ENCODE assay signal across 9 cellular contexts in genomic region chr16:2755158-2755557, GRCh38. TPM values are rescaled to one million over a fixed set of nuclear protein-coding genes. Genes with fewer than 3 reads are reported as not detected.
A peak's percentile ranks its signal among the peaks of the same experiment; 100 is the strongest.
DNase-seq lines count a peak whose midpoint lies in the region; ATAC-seq and TF ChIP-seq lines count a peak whose summit lies in the region.
"Had no signal": no experiment of that assay in that cellular context is flagged by ENCODE, and none has a peak within 500 bp of the region (broad histone marks: within the 10 kb centered on the region; RNA-seq: fewer than 3 reads in every experiment).

No MANE protein-coding gene starts in this region.

- peak overlapping the region; percentile 97 for H3K27ac ChIP-seq in CD4-positive, alpha-beta memory T cell (ENCODE audit: low read depth, low read length)
- H3K27ac ChIP-seq in MM.1S (ENCODE audit: low read length) = no peak overlapping the region
- H3K27ac ChIP-seq in neutrophil = peak overlapping the region; percentile 6

- H3K4me1 Mint-ChIP-seq in CD4-positive, alpha-beta memory T cell = peaks cover 43 to 81% (median 62%) of the 10 kb centered on the region in 4 donors
- H3K4me1 Mint-ChIP-seq in effector memory CD8-positive, alpha-beta T cell (ENCODE audit: low read depth in 2 of 2) = peaks cover 47 to 64% of the 10 kb centered on the region in 2 donors

- no peak for ATAC-seq in effector memory CD8-positive, alpha-beta T cell (replicated peaks)
- ATAC-seq in GM19452 (IDR thresholded peaks at IDR 0.05; ENCODE audit: unreplicated experiment) (no peak), HG03159 (IDR thresholded peaks at IDR 0.05; ENCODE audit: unreplicated experiment) (no peak), GM21723 (IDR thresholded peaks at IDR 0.05; ENCODE audit: unreplicated experiment) (no peak), sciatic nerve (no peak)

- no peak for TF ChIP-seq CTCF in MM.1S (IDR thresholded peaks at IDR 0.05; ENCODE audit: low read length)
- TF ChIP-seq CTCF in neutrophil (IDR thresholded peaks at IDR 0.05) = no peak

- peaks cover 0 to 4% (median 0%) of the 10 kb centered on the region in 8 donors for H3K9me3 Mint-ChIP-seq in CD4-positive, alpha-beta memory T cell
- peaks cover 0 to 2% of the 10 kb centered on the region in 2 donors for H3K9me3 Mint-ChIP-seq in effector memory CD8-positive, alpha-beta T cell

- no peaks in the 10 kb centered on the region for H3K9me2 ChIP-seq in MM.1S (replicated peaks; ENCODE audit: insufficient read depth, low read length)

- H3F3A ChIP-seq in MM.1S (ENCODE audit: insufficient read depth, low read length) = no peaks in the 10 kb centered on the region; the same call in 1 of the 2 replicates

- intact Hi-C loops in CD4-positive, alpha-beta memory T cell (cut with micrococcal nuclease) = loop anchor here (10.0 kb wide), 1 partner anchor 110 kb away; no protein-coding TSS in a partner anchor
- intact Hi-C loops in sciatic nerve (cut with DNase I) = no loop called here

- CTCF ChIA-PET in CD4-positive, alpha-beta memory T cell (lab: Charles Lee; ENCODE audit: partially characterized antibody) = no interaction called here

- no peaks in the 10 kb centered on the region for H3K27me3 ChIP-seq in CD4-positive, alpha-beta memory T cell (ENCODE audit: insufficient read depth, low read length)
- H3K27me3 ChIP-seq in MM.1S (replicated peaks; ENCODE audit: insufficient read depth, low read length) (no peaks in the 10 kb centered on the region), neutrophil (no peaks in the 10 kb centered on the region)

- 0 out of 2 replicates have a peak overlapping the region, but pooled peaks have one; percentile 83 for H3K4me2 ChIP-seq in MM.1S (ENCODE audit: low read depth, low read length)

- H3K27me3 Mint-ChIP-seq in CD4-positive, alpha-beta memory T cell = no peaks in the 10 kb centered on the region
- H3K27me3 Mint-ChIP-seq in effector memory CD8-positive, alpha-beta T cell = no peaks in the 10 kb centered on the region

- POLR2A ChIA-PET in CD4-positive, alpha-beta memory T cell (lab: Charles Lee; ENCODE audit: partially characterized antibody) = interaction anchor here (1.3 to 6.7 kb wide), 4 partner anchors 8 to 73 kb away, joined by 3 to 142 read pairs (median 16); partner anchors contain the start of genes ELOB and KCTD5

- H3K9ac ChIP-seq in MM.1S (ENCODE audit: low read length) = no peak overlapping the region

- H3K4me1 ChIP-seq in CD4-positive, alpha-beta memory T cell (ENCODE audit: insufficient read depth, low read length) = peaks cover 55% of the 10 kb centered on the region
- H3K4me1 ChIP-seq in MM.1S (ENCODE audit: low read length) = peaks cover 22% of the 10 kb centered on the region
- peaks cover 35 to 37% of the 10 kb centered on the region in 2 experiments for H3K4me1 ChIP-seq in neutrophil (ENCODE audit: control insufficient read depth in 1 of 2, insufficient read depth in 1 of 2, low read depth in 1 of 2, low read length in 1 of 2)

- peaks cover 37% of the 10 kb centered on the region for H3K36me3 ChIP-seq in CD4-positive, alpha-beta memory T cell (ENCODE audit: insufficient read depth, low read length)
- H3K36me3 ChIP-seq in MM.1S (replicated peaks; ENCODE audit: insufficient read depth, low read length) = peaks cover 41% of the 10 kb centered on the region
- H3K36me3 ChIP-seq in neutrophil = peaks cover 30% of the 10 kb centered on the region

- H3K27ac Mint-ChIP-seq in CD4-positive, alpha-beta memory T cell = peak overlapping the region; percentile 38 to 100 (median 92)
- peak overlapping the region; percentile 88 to 99 for H3K27ac Mint-ChIP-seq in effector memory CD8-positive, alpha-beta T cell

- H4K20me1 ChIP-seq in MM.1S (ENCODE audit: insufficient read depth, low read length) = peaks cover 37% of the 10 kb centered on the region

- H3K79me2 ChIP-seq in MM.1S (ENCODE audit: low read length) = peaks cover 84% of the 10 kb centered on the region

- H3K9me3 ChIP-seq in CD4-positive, alpha-beta memory T cell (ENCODE audit: control insufficient read depth in 1 of 2, low read length in 2 of 2) = no peaks in the 10 kb centered on the region
- H3K9me3 ChIP-seq in MM.1S (replicated peaks; ENCODE audit: insufficient read depth, low read length) (no peaks in the 10 kb centered on the region), neutrophil (no peaks in the 10 kb centered on the region)

- H2AFZ ChIP-seq in MM.1S (ENCODE audit: low read length) = no peak overlapping the region

- no peak overlapping the region for H3K4me3 ChIP-seq in CD4-positive, alpha-beta memory T cell (ENCODE audit: low read length in 2 of 2)
- H3K4me3 ChIP-seq in MM.1S (ENCODE audit: low read length) (no peak overlapping the region), neutrophil (ENCODE audit: low read depth in 1 of 2, low read length in 1 of 2) (no peak overlapping the region)

- peak overlapping the region; percentile 86 to 94 (median 89) for H3K4me3 Mint-ChIP-seq in CD4-positive, alpha-beta memory T cell
- H3K4me3 Mint-ChIP-seq in effector memory CD8-positive, alpha-beta T cell = peak overlapping the region; percentile 89 to 98

- no peak for DNase-seq in CD4-positive, alpha-beta memory T cell
- DNase-seq in MM.1S = no peak
- no peak for DNase-seq in effector memory CD8-positive, alpha-beta T cell
- no peak for DNase-seq in sciatic nerve (ENCODE audit: low spot score)
- DNase-seq: islet precursor cell had no signal

- peaks cover 48 to 68% of the 10 kb centered on the region in 2 donors for H3K36me3 Mint-ChIP-seq in CD4-positive, alpha-beta memory T cell
- peaks cover 84% of the 10 kb centered on the region for H3K36me3 Mint-ChIP-seq in effector memory CD8-positive, alpha-beta T cell (ENCODE audit: insufficient read depth)

RNA-seq across cellular contexts. Expression of gene SRRM2, which starts 2.7 kb away (rescaled TPM):
- 1,000 to 10,000 TPM; 1,118 to 1,137 TPM for total RNA-seq in CD4-positive, alpha-beta memory T cell
- polyA plus RNA-seq in CD4-positive, alpha-beta memory T cell = 100 to 1,000 TPM in 1 of 2 donors, 10 to 100 TPM in 1; 11.8 to 132 TPM
- 931 TPM for total RNA-seq in sciatic nerve

RNA-seq across cellular contexts. Expression of gene ELOB, which starts 21.9 kb away (rescaled TPM):
- total RNA-seq in CD4-positive, alpha-beta memory T cell = 10 to 100 TPM; 83.0 to 86.8 TPM
- polyA plus RNA-seq in CD4-positive, alpha-beta memory T cell = 100 to 1,000 TPM; 268 to 270 TPM
- total RNA-seq in sciatic nerve = 228 TPM

RNA-seq across cellular contexts. Expression of gene PRSS33, which starts 32.2 kb away (rescaled TPM):
- total RNA-seq in CD4-positive, alpha-beta memory T cell = not detected
- polyA plus RNA-seq in CD4-positive, alpha-beta memory T cell = not detected
- total RNA-seq in sciatic nerve = not detected

RNA-seq across cellular contexts. Expression of gene PRSS27, which starts 35.1 kb away (rescaled TPM):
- under 1 TPM; 0.61 to 0.96 TPM for total RNA-seq in CD4-positive, alpha-beta memory T cell
- not detected for polyA plus RNA-seq in CD4-positive, alpha-beta memory T cell
- 2.1 TPM for total RNA-seq in sciatic nerve

RNA-seq across cellular contexts. Expression of gene PRSS41, which starts 43.1 kb away (rescaled TPM):
- not detected for total RNA-seq in CD4-positive, alpha-beta memory T cell
- not detected for polyA plus RNA-seq in CD4-positive, alpha-beta memory T cell
- total RNA-seq in sciatic nerve = not detected
